Comparison of ENCODE assay signal across 14 cellular contexts in genomic region chr13:98528663-98529064, GRCh38. TPM values are rescaled to one million over a fixed set of nuclear protein-coding genes. Genes with fewer than 3 reads are reported as not detected.
A peak's percentile ranks its signal among the peaks of the same experiment; 100 is the strongest.
DNase-seq lines count a peak whose midpoint lies in the region; ATAC-seq and TF ChIP-seq lines count a peak whose summit lies in the region.
"Had no signal": no experiment of that assay in that cellular context is flagged by ENCODE, and none has a peak within 500 bp of the region (broad histone marks: within the 10 kb centered on the region; RNA-seq: fewer than 3 reads in every experiment).

No MANE protein-coding gene starts in this region.

- CTCF ChIA-PET in activated CD8-positive, alpha-beta T cell treated with anti-CD3 and anti-CD28 coated beads for 36 hours (lab: Charles Lee), result interaction anchor here (0.9 to 5.0 kb wide), 10 partner anchors 9 to 145 kb away, joined by 3 to 22 read pairs (median 6); no protein-coding TSS in a partner anchor
- CTCF ChIA-PET in activated CD8-positive, alpha-beta T cell treated with anti-CD3 and anti-CD28 coated beads, Interleukin-2, amount 10 ng/mL, durations not matched to agents 7 days and 5 days (lab: Charles Lee), result interaction anchor here (0.8 to 2.0 kb wide), 5 partner anchors 12 to 144 kb away, joined by 3 to 8 read pairs (median 4); no protein-coding TSS in a partner anchor

- peak; percentile 80 for ATAC-seq in activated CD8-positive, alpha-beta T cell treated with anti-CD3 and anti-CD28 coated beads for 36 hours
- no peak for ATAC-seq in activated CD8-positive, alpha-beta T cell treated with anti-CD3 and anti-CD28 coated beads, Interleukin-2, amount 10 ng/mL, durations not matched to agents 7 days and 5 days
- ATAC-seq in stimulated activated effector memory CD8-positive, alpha-beta T cell treated with anti-CD3 and anti-CD28 coated beads, Interleukin-12 subunit alpha, Interleukin-12 subunit beta, amount 100 ng/mL, for 72 hours, result peak; percentile 90
- ATAC-seq in GM21367 (IDR thresholded peaks at IDR 0.05; ENCODE audit: unreplicated experiment), result no peak

- intact Hi-C loops in activated CD8-positive, alpha-beta T cell treated with anti-CD3 and anti-CD28 coated beads for 36 hours (cut with micrococcal nuclease), result no loop called here

- H3K4me1 ChIP-seq in fibroblast of lung (ENCODE audit: control insufficient read depth, extremely low read depth, insufficient read depth, low read length), result peaks cover 5% of the 10 kb centered on the region

- DNase-seq in activated CD8-positive, alpha-beta T cell treated with anti-CD3 and anti-CD28 coated beads for 36 hours, result peak; percentile 30
- DNase-seq in activated CD8-positive, alpha-beta T cell treated with anti-CD3 and anti-CD28 coated beads, Interleukin-2, amount 10 ng/mL, durations not matched to agents 7 days and 5 days, result no peak
- DNase-seq in WERI-Rb-1, result no peak
- peak; percentile 43 to 63 for DNase-seq in fibroblast of lung (ENCODE audit: low read depth in 2 of 2)
- peak in 1 of 2 donors; percentile 71 for DNase-seq in stimulated activated effector memory CD8-positive, alpha-beta T cell treated with anti-CD3 and anti-CD28 coated beads, Interleukin-12 subunit alpha, Interleukin-12 subunit beta, amount 100 ng/mL, for 72 hours (ENCODE audit: low spot score in 2 of 2)
- DNase-seq in mesenteric fat pad (ENCODE audit: low spot score), result no peak
- DNase-seq in NCI-H1105 (lab: John Stamatoyannopoulos, UW), result no peak
- DNase-seq: ACHN, hippocampal formation, NCI-H2081 treated with DMSO at 0.1 percent for 48 hours, SHP77 had no signal

- peaks cover 86% of the 10 kb centered on the region for H3K4me1 Mint-ChIP-seq in activated CD8-positive, alpha-beta T cell treated with anti-CD3 and anti-CD28 coated beads for 36 hours (ENCODE audit: low read depth)
- peaks cover 72% of the 10 kb centered on the region for H3K4me1 Mint-ChIP-seq in activated CD8-positive, alpha-beta T cell treated with anti-CD3 and anti-CD28 coated beads, Interleukin-2, amount 10 ng/mL, durations not matched to agents 7 days and 5 days (ENCODE audit: low read depth)
- peaks cover 95% of the 10 kb centered on the region for H3K4me1 Mint-ChIP-seq in stimulated activated effector memory CD8-positive, alpha-beta T cell treated with anti-CD3 and anti-CD28 coated beads, Interleukin-12 subunit alpha, Interleukin-12 subunit beta, amount 100 ng/mL, for 72 hours

- H3K27ac Mint-ChIP-seq in activated CD8-positive, alpha-beta T cell treated with anti-CD3 and anti-CD28 coated beads for 36 hours, result peak overlapping the region; percentile 84
- H3K27ac Mint-ChIP-seq in activated CD8-positive, alpha-beta T cell treated with anti-CD3 and anti-CD28 coated beads, Interleukin-2, amount 10 ng/mL, durations not matched to agents 7 days and 5 days, result no peak overlapping the region
- peak overlapping the region; percentile 96 for H3K27ac Mint-ChIP-seq in stimulated activated effector memory CD8-positive, alpha-beta T cell treated with anti-CD3 and anti-CD28 coated beads, Interleukin-12 subunit alpha, Interleukin-12 subunit beta, amount 100 ng/mL, for 72 hours

- H3K27ac ChIP-seq in WERI-Rb-1, result peak overlapping the region; percentile 20
- H3K27ac ChIP-seq in fibroblast of lung (ENCODE audit: insufficient read depth, low read length), result no peak overlapping the region
- H3K27ac ChIP-seq: coronary artery, thoracic aorta had no signal

- no peak overlapping the region for H3K9ac ChIP-seq in fibroblast of lung (ENCODE audit: insufficient read depth, low read length)

- H3K27me3 ChIP-seq in WERI-Rb-1 (ENCODE audit: insufficient read depth, low read depth, severe bottlenecking) (no peaks in the 10 kb centered on the region), fibroblast of lung (ENCODE audit: control insufficient read depth, insufficient read depth, low read length) (no peaks in the 10 kb centered on the region)

- no peaks in the 10 kb centered on the region for H3K9me3 Mint-ChIP-seq in activated CD8-positive, alpha-beta T cell treated with anti-CD3 and anti-CD28 coated beads for 36 hours
- H3K9me3 Mint-ChIP-seq in activated CD8-positive, alpha-beta T cell treated with anti-CD3 and anti-CD28 coated beads, Interleukin-2, amount 10 ng/mL, durations not matched to agents 7 days and 5 days (ENCODE audit: insufficient read depth), result no peaks in the 10 kb centered on the region
- H3K9me3 Mint-ChIP-seq in stimulated activated effector memory CD8-positive, alpha-beta T cell treated with anti-CD3 and anti-CD28 coated beads, Interleukin-12 subunit alpha, Interleukin-12 subunit beta, amount 100 ng/mL, for 72 hours, result no peaks in the 10 kb centered on the region

- H3K36me3 ChIP-seq in WERI-Rb-1 (peaks cover 5% of the 10 kb centered on the region), fibroblast of lung (ENCODE audit: control insufficient read depth, insufficient read depth, low read length) (no peaks in the 10 kb centered on the region)
- H3K36me3 ChIP-seq: thoracic aorta had no signal

- H3K79me2 ChIP-seq in fibroblast of lung (ENCODE audit: control insufficient read depth, insufficient read depth, low read length), result peaks cover 94% of the 10 kb centered on the region

- H3K4me3 ChIP-seq in WERI-Rb-1 (ENCODE audit: low read depth, low read length) (peak overlapping the region; percentile 9; the same call in 1 of the 2 replicates), fibroblast of lung (replicated peaks in 1 of 4; ENCODE audit: control extremely low read depth in 1 of 4, insufficient read depth in 1 of 4, low read depth in 3 of 4, low read length in 4 of 4) (no peak overlapping the region)
- H3K4me3 ChIP-seq: coronary artery, thoracic aorta had no signal

- peak overlapping the region; percentile 31 for H3K4me3 Mint-ChIP-seq in activated CD8-positive, alpha-beta T cell treated with anti-CD3 and anti-CD28 coated beads for 36 hours
- H3K4me3 Mint-ChIP-seq in activated CD8-positive, alpha-beta T cell treated with anti-CD3 and anti-CD28 coated beads, Interleukin-2, amount 10 ng/mL, durations not matched to agents 7 days and 5 days, result no peak overlapping the region
- H3K4me3 Mint-ChIP-seq in stimulated activated effector memory CD8-positive, alpha-beta T cell treated with anti-CD3 and anti-CD28 coated beads, Interleukin-12 subunit alpha, Interleukin-12 subunit beta, amount 100 ng/mL, for 72 hours, result peak overlapping the region; percentile 72

- no peaks in the 10 kb centered on the region for H3K27me3 Mint-ChIP-seq in activated CD8-positive, alpha-beta T cell treated with anti-CD3 and anti-CD28 coated beads for 36 hours
- no peaks in the 10 kb centered on the region for H3K27me3 Mint-ChIP-seq in activated CD8-positive, alpha-beta T cell treated with anti-CD3 and anti-CD28 coated beads, Interleukin-2, amount 10 ng/mL, durations not matched to agents 7 days and 5 days (ENCODE audit: low read depth)

- POLR2A ChIA-PET in activated CD8-positive, alpha-beta T cell treated with anti-CD3 and anti-CD28 coated beads for 36 hours (lab: Charles Lee), result interaction anchor here (0.6 to 4.6 kb wide), 10 partner anchors 9 to 49 kb away, joined by 3 to 41 read pairs (median 4); partner anchors contain the start of gene STK24
- POLR2A ChIA-PET in activated CD8-positive, alpha-beta T cell treated with anti-CD3 and anti-CD28 coated beads, Interleukin-2, amount 10 ng/mL, durations not matched to agents 7 days and 5 days (lab: Charles Lee), result no interaction called here

- H3K9me3 ChIP-seq in WERI-Rb-1 (ENCODE audit: severe bottlenecking) (no peaks in the 10 kb centered on the region), fibroblast of lung (ENCODE audit: control insufficient read depth, insufficient read depth, low read depth, low read length) (no peaks in the 10 kb centered on the region)
- H3K9me3 ChIP-seq: thoracic aorta had no signal

- H4K20me1 ChIP-seq in fibroblast of lung (ENCODE audit: control insufficient read depth, extremely low read depth, insufficient read depth, low read length), result peaks cover 5% of the 10 kb centered on the region

- no peak overlapping the region for H2AFZ ChIP-seq in fibroblast of lung (ENCODE audit: low read length)

- no peak for TF ChIP-seq CTCF in activated CD8-positive, alpha-beta T cell treated with anti-CD3 and anti-CD28 coated beads for 36 hours (IDR thresholded peaks at IDR 0.05)
- no peak for TF ChIP-seq CTCF in WERI-Rb-1 (IDR thresholded peaks at IDR 0.05; ENCODE audit: low read depth, low read length)
- TF ChIP-seq CTCF in fibroblast of lung (conservative IDR thresholded peaks at IDR 0.05 in 1 of 2, IDR thresholded peaks at IDR 0.05 in 1 of 2; ENCODE audit: low read depth in 1 of 2, low read length in 2 of 2), result no peak

- no peak overlapping the region for H3K4me2 ChIP-seq in fibroblast of lung (ENCODE audit: extremely low read depth, insufficient read depth, low read length)

- peaks cover 11% of the 10 kb centered on the region for H3K36me3 Mint-ChIP-seq in activated CD8-positive, alpha-beta T cell treated with anti-CD3 and anti-CD28 coated beads for 36 hours (ENCODE audit: low read depth)
- H3K36me3 Mint-ChIP-seq in activated CD8-positive, alpha-beta T cell treated with anti-CD3 and anti-CD28 coated beads, Interleukin-2, amount 10 ng/mL, durations not matched to agents 7 days and 5 days (ENCODE audit: low read depth), result peaks cover 19% of the 10 kb centered on the region
- H3K36me3 Mint-ChIP-seq in stimulated activated effector memory CD8-positive, alpha-beta T cell treated with anti-CD3 and anti-CD28 coated beads, Interleukin-12 subunit alpha, Interleukin-12 subunit beta, amount 100 ng/mL, for 72 hours, result peaks cover 49% of the 10 kb centered on the region

RNA-seq across cellular contexts. Expression of gene STK24, which starts 48.2 kb away (rescaled TPM):
- 100 to 1,000 TPM; 118 TPM for total RNA-seq in activated CD8-positive, alpha-beta T cell treated with anti-CD3 and anti-CD28 coated beads for 36 hours
- total RNA-seq in activated CD8-positive, alpha-beta T cell treated with anti-CD3 and anti-CD28 coated beads, Interleukin-2, amount 10 ng/mL, durations not matched to agents 7 days and 5 days, result 100 to 1,000 TPM; 140 to 151 TPM
- total RNA-seq in fibroblast of lung, result 32.9 and 53.2 TPM in 2 replicates
- 73.1 and 74.6 TPM in 2 replicates for polyA plus RNA-seq in fibroblast of lung
- 53.7 and 65.7 TPM in 2 replicates for polyA plus RNA-seq in fibroblast of lung (2012)
- 26.6 and 41.4 TPM in 2 replicates for polyA minus RNA-seq in fibroblast of lung (ENCODE audit: low replicate concordance)
- 62.7 TPM for total RNA-seq in mesenteric fat pad

Comparison
In these comparisons a context has a peak if more than half of its experiments do, and no peak if none do; other contexts are left out.
1. ATAC-seq: peak in activated CD8-positive, alpha-beta T cell treated with anti-CD3 and anti-CD28 coated beads for 36 hours (single experiment) and stimulated activated effector memory CD8-positive, alpha-beta T cell treated with anti-CD3 and anti-CD28 coated beads, Interleukin-12 subunit alpha, Interleukin-12 subunit beta, amount 100 ng/mL, for 72 hours (single experiment); none in activated CD8-positive, alpha-beta T cell treated with anti-CD3 and anti-CD28 coated beads, Interleukin-2, amount 10 ng/mL, durations not matched to agents 7 days and 5 days (single experiment) and GM21367 (single experiment).
2. DNase-seq: peak in activated CD8-positive, alpha-beta T cell treated with anti-CD3 and anti-CD28 coated beads for 36 hours (single experiment) and fibroblast of lung (2 of 2); none in activated CD8-positive, alpha-beta T cell treated with anti-CD3 and anti-CD28 coated beads, Interleukin-2, amount 10 ng/mL, durations not matched to agents 7 days and 5 days (single experiment), WERI-Rb-1 (single experiment), mesenteric fat pad (single experiment) and NCI-H1105 (single experiment).